ENCODE assay signal across 8 cellular contexts in the genomic region with DNA sequence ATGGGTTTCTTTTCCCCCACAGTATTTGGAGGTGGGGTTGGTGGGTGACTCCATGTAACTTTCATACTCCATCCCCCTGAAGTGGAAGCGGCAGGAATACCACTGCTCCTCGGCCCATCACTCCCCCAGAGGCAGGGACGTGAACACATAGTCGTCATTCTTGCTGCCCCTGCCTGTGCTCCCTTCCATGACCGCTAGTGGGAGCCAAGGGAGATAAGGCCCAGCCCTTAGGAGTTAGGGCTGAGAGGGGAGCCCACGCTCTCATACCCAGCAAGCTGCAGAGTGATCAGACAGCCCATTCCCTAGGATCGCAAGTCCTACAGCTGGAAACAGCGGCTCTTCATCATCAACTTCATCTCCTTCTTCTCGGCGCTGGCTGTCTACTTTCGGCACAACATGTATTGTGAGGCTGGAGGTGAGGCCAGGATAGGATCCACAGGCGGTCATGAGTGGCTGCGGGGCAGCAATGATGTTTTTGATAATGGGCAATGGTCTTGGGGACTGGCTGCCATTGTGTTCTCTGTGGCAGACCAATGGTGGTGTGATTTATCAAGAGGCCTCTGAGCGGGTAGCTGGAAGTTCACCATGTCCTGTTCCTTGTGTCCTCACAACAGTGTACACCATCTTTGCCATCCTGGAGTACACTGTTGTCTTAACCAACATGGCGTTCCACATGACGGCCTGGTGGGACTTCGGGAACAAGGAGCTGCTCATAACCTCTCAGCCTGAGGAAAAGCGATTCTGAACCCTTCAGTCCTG. TPM values are rescaled to one million over a fixed set of nuclear protein-coding genes. Genes with fewer than 3 reads are reported as not detected.
DNase-seq lines count a peak whose midpoint lies in the region; ATAC-seq, FAIRE-seq and TF ChIP-seq lines count a peak whose summit lies in the region.

No MANE protein-coding gene starts in this region.

- H3K4me2 ChIP-seq in fibroblast of lung (ENCODE audit: extremely low read depth, insufficient read depth, low read length), result no peak overlapping the region

- H3K27me3 ChIP-seq in fibroblast of lung (ENCODE audit: control insufficient read depth, insufficient read depth, low read length) (no peaks in the 10 kb centered on the region), pancreas (no peaks in the 10 kb centered on the region), aorta (ENCODE audit: control insufficient read depth in 1 of 2, insufficient read depth in 2 of 2, low read length in 1 of 2) (no peaks in the 10 kb centered on the region)

- intact Hi-C loops in pancreas (cut with DNase I), result no loop called here
- intact Hi-C loops in aorta (cut with DNase I), result no loop called here

- TF ChIP-seq CTCF in fibroblast of lung (conservative IDR thresholded peaks at IDR 0.05 in 1 of 2, IDR thresholded peaks at IDR 0.05 in 1 of 2; ENCODE audit: low read depth in 1 of 2, low read length in 2 of 2) (peak; percentile 33 to 58), pancreas (IDR thresholded peaks at IDR 0.05) (peak; percentile 36 to 50 (median 46))

- H3K9ac ChIP-seq in fibroblast of lung (ENCODE audit: insufficient read depth, low read length), result no peak overlapping the region

- H3K9me3 ChIP-seq in fibroblast of lung (ENCODE audit: control insufficient read depth, insufficient read depth, low read depth, low read length), result no peaks in the 10 kb centered on the region
- no peaks in the 10 kb centered on the region for H3K9me3 ChIP-seq in pancreas
- no peaks in the 10 kb centered on the region for H3K9me3 ChIP-seq in aorta (ENCODE audit: control insufficient read depth, low read length)

- H3K4me1 ChIP-seq in fibroblast of lung (ENCODE audit: control insufficient read depth, extremely low read depth, insufficient read depth, low read length) (no peaks in the 10 kb centered on the region), pancreas (no peaks in the 10 kb centered on the region), aorta (ENCODE audit: control insufficient read depth in 1 of 2, insufficient read depth in 2 of 2, low read length in 2 of 2) (no peaks in the 10 kb centered on the region)

- H4K20me1 ChIP-seq in fibroblast of lung (ENCODE audit: control insufficient read depth, extremely low read depth, insufficient read depth, low read length), result no peaks in the 10 kb centered on the region

- no peak overlapping the region for H2AFZ ChIP-seq in fibroblast of lung (ENCODE audit: low read length)

- WGBS in pancreas, 2 donors, result 78 to 81% methylated on average over 18 of the region's 18 CpGs
- 79% methylated on average over 18 of the region's 18 CpGs for WGBS in aorta, 2 donors

- H3K27ac ChIP-seq in fibroblast of lung (ENCODE audit: insufficient read depth, low read length) (no peak overlapping the region), pancreas (no peak overlapping the region), aorta (ENCODE audit: low read depth in 1 of 2, low read length in 2 of 2) (no peak overlapping the region)

- H3K36me3 ChIP-seq in fibroblast of lung (ENCODE audit: control insufficient read depth, insufficient read depth, low read length) (peaks cover 5% of the 10 kb centered on the region), pancreas (peaks cover 0 to 10% (median 5%) of the 10 kb centered on the region in 3 donors), aorta (ENCODE audit: control insufficient read depth in 1 of 2, insufficient read depth in 2 of 2, low read length in 1 of 2) (peaks cover 0 to 10% of the 10 kb centered on the region in 2 donors)

- ATAC-seq in HG02759 (IDR thresholded peaks at IDR 0.05; ENCODE audit: unreplicated experiment) (peak; percentile 84), pancreas (peak; percentile 57 to 91 (median 78)), aorta (ENCODE audit: low FRiP score) (peak; percentile 59)

- peaks cover 3% of the 10 kb centered on the region for H3K79me2 ChIP-seq in fibroblast of lung (ENCODE audit: control insufficient read depth, insufficient read depth, low read length)

- FAIRE-seq in pancreas (lab: Jason Lieb, UNC), result no peak

- DNase-seq in NCI-H524 (lab: John Stamatoyannopoulos, UW) (peak; percentile 6 to 20), NCI-H524 treated with DMSO at 0.1 percent for 48 hours (lab: John Stamatoyannopoulos, UW) (no peak), NOMO-1 treated with DMSO at 0.1 percent for 48 hours (lab: John Stamatoyannopoulos, UW; ENCODE audit: unreplicated experiment) (peak; percentile 76), fibroblast of lung (ENCODE audit: low read depth in 2 of 2) (peak in 1 of 2 donors; percentile 14), pancreas (peak in 5 of 6 donors; percentile 42 to 77 (median 62)), aorta (peak; percentile 79 to 85)
- peak; percentile 51 for DNase-seq in activated CD8-positive, alpha-beta memory T cell treated with anti-CD3 and anti-CD28 coated beads, Interleukin-2, amount 50 U/mL, for 24 hours (ENCODE audit: extremely low read depth)

- H3K4me3 ChIP-seq in fibroblast of lung (replicated peaks in 1 of 4; ENCODE audit: control extremely low read depth in 1 of 4, insufficient read depth in 1 of 4, low read depth in 3 of 4, low read length in 4 of 4) (no peak overlapping the region), pancreas (no peak overlapping the region), aorta (ENCODE audit: low read length in 2 of 2) (no peak overlapping the region)

RNA-seq across cellular contexts. Expression of a gene that starts 15.9 kb away (rescaled TPM):
- total RNA-seq in fibroblast of lung, result 6.2 and 10.9 TPM in 2 replicates
- 53.1 and 61.8 TPM in 2 replicates for polyA plus RNA-seq in fibroblast of lung
- polyA plus RNA-seq in fibroblast of lung (2012), result 70.3 and 88.5 TPM in 2 replicates
- polyA minus RNA-seq in fibroblast of lung (ENCODE audit: low replicate concordance), result 224 and 274 TPM in 2 replicates
- 10 to 100 TPM in 5 of 6 donors, 1 to 10 TPM in 1; 9.0 to 27.5 (median 14.0) TPM for total RNA-seq in pancreas
- polyA plus RNA-seq in pancreas, result 10 to 100 TPM; 13.6 to 18.5 TPM
- total RNA-seq in aorta, result 10 to 100 TPM; 54.5 to 58.5 TPM
- 10 to 100 TPM; 48.6 to 61.0 TPM for polyA plus RNA-seq in aorta

RNA-seq across cellular contexts. Expression of a gene that starts 16.5 kb away (rescaled TPM):
- total RNA-seq in fibroblast of lung (10.8 and 12.4 TPM in 2 replicates), pancreas (10 to 100 TPM; 13.5 to 21.4 (median 17.2) TPM), aorta (10 to 100 TPM in 1 of 2 donors, 1 to 10 TPM in 1; 6.8 to 17.7 TPM)
- polyA plus RNA-seq in fibroblast of lung (12.8 and 18.9 TPM in 2 replicates), pancreas (10 to 100 TPM; 18.6 to 32.9 TPM), aorta (10 to 100 TPM in 1 of 2 donors, 1 to 10 TPM in 1; 3.9 to 11.0 TPM)
- polyA plus RNA-seq in fibroblast of lung (2012), result 10.5 and 15.4 TPM in 2 replicates
- polyA minus RNA-seq in fibroblast of lung (ENCODE audit: low replicate concordance), result 41.7 and 72.8 TPM in 2 replicates

RNA-seq across cellular contexts. Expression of a gene that starts 27.5 kb away (rescaled TPM):
- total RNA-seq in fibroblast of lung, result 88.1 and 99.6 TPM in 2 replicates
- polyA plus RNA-seq in fibroblast of lung, result 60.6 and 95.1 TPM in 2 replicates
- 36.8 and 46.2 TPM in 2 replicates for polyA plus RNA-seq in fibroblast of lung (2012)
- 344 and 538 TPM in 2 replicates for polyA minus RNA-seq in fibroblast of lung (ENCODE audit: low replicate concordance)
- 10 to 100 TPM; 21.2 to 38.0 (median 27.0) TPM for total RNA-seq in pancreas
- 10 to 100 TPM; 12.2 to 18.7 TPM for polyA plus RNA-seq in pancreas
- total RNA-seq in aorta, result 10 to 100 TPM; 72.7 to 78.6 TPM
- polyA plus RNA-seq in aorta, result 10 to 100 TPM; 16.3 to 17.9 TPM

RNA-seq across cellular contexts. Expression of a gene that starts 30.6 kb away (rescaled TPM):
- total RNA-seq in fibroblast of lung (25.7 and 44.6 TPM in 2 replicates), pancreas (10 to 100 TPM; 17.0 to 28.9 (median 20.4) TPM), aorta (10 to 100 TPM; 63.4 to 69.5 TPM)
- polyA plus RNA-seq in fibroblast of lung (24.6 and 38.1 TPM in 2 replicates), pancreas (10 to 100 TPM; 10.2 to 13.3 TPM), aorta (10 to 100 TPM; 14.9 to 34.1 TPM)
- 23.6 and 31.6 TPM in 2 replicates for polyA plus RNA-seq in fibroblast of lung (2012)
- 80.0 and 104 TPM in 2 replicates for polyA minus RNA-seq in fibroblast of lung (ENCODE audit: low replicate concordance)
